Comparison of ENCODE assay signal across 14 cellular contexts in the genomic region with DNA sequence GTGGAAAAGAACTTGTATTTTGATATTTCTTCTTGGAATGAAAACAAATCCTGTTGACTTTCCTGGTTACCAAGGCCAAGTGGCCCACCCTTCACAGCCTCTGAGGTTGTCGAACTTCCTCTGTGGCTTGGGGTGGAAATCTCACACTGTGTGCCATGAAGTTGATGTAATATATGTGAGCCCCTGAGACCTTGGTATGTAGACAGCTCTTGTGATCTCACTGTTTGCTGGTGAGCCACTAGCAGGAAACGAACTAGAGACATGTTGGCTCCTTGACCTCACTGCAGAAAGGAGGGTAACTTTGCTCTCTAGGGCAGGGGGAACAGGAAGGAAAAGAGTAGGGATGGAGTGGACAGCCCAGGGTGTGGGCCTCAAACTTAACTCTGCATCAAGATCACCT.
DNase-seq lines count a peak whose midpoint lies in the region; ATAC-seq and TF ChIP-seq lines count a peak whose summit lies in the region.
"Had no signal": no experiment of that assay in that cellular context is flagged by ENCODE, and none has a peak within 500 bp of the region (broad histone marks: within the 10 kb centered on the region; RNA-seq: fewer than 3 reads in every experiment).

No MANE protein-coding gene starts in this region.

- H3K27ac Mint-ChIP-seq in CD14-positive monocyte = peak overlapping the region in 6 of 7 donors; percentile 25 to 89 (median 59)
- H3K27ac Mint-ChIP-seq: naive B cell had no signal

- H3K9me3 ChIP-seq in gastroesophageal sphincter (no peaks in the 10 kb centered on the region), psoas muscle (no peaks in the 10 kb centered on the region)
- H3K9me3 ChIP-seq: uterus had no signal

- H3K27ac ChIP-seq in gastroesophageal sphincter = peak overlapping the region in 3 of 4 donors; percentile 3 to 40 (median 24)
- H3K27ac ChIP-seq in psoas muscle = peak overlapping the region; percentile 31
- H3K27ac ChIP-seq: KMS-11, uterus had no signal

- no peak for TF ChIP-seq EP300 in gastroesophageal sphincter (IDR thresholded peaks at IDR 0.05)

- H3K36me3 Mint-ChIP-seq in CD14-positive monocyte = peaks cover 80 to 84% of the 10 kb centered on the region in 2 donors

- peaks cover 0 to 5% (median 4%) of the 10 kb centered on the region in 3 donors for H3K27me3 Mint-ChIP-seq in CD14-positive monocyte (ENCODE audit: low read depth in 3 of 3)
- H3K27me3 Mint-ChIP-seq: naive B cell had no signal

- H3K4me1 Mint-ChIP-seq in CD14-positive monocyte = peaks cover 42% of the 10 kb centered on the region

- H3K9me3 Mint-ChIP-seq in CD14-positive monocyte = no peaks in the 10 kb centered on the region
- H3K9me3 Mint-ChIP-seq: naive B cell had no signal

- TF ChIP-seq CTCF in CD14-positive monocyte (IDR thresholded peaks at IDR 0.05) (no peak), NB4 (IDR thresholded peaks at IDR 0.05; ENCODE audit: low read depth, low read length) (no peak), gastroesophageal sphincter (IDR thresholded peaks at IDR 0.05) (no peak), psoas muscle (IDR thresholded peaks at IDR 0.05) (no peak)

- no peak for TF ChIP-seq POLR2A in NB4 (IDR thresholded peaks at IDR 0.05; ENCODE audit: extremely low read depth, insufficient read length)
- no peak for TF ChIP-seq POLR2A in gastroesophageal sphincter (IDR thresholded peaks at IDR 0.05)

- H3K36me3 ChIP-seq in gastroesophageal sphincter (peaks cover 0 to 12% of the 10 kb centered on the region in 2 donors), psoas muscle (ENCODE audit: insufficient read depth in 1 of 2, low read depth in 1 of 2) (no peaks in the 10 kb centered on the region)
- H3K36me3 ChIP-seq: uterus had no signal

- no peak for DNase-seq in CD14-positive monocyte (ENCODE audit: low spot score)
- DNase-seq in NB4 (ENCODE audit: low read depth) = peak; percentile 22
- DNase-seq in psoas muscle = no peak
- DNase-seq in iPS-NIHi11 (ENCODE audit: low spot score) = no peak
- DNase-seq in SIG-M5 treated with dmso at 0.1 percent for 504 hours (lab: John Stamatoyannopoulos, UW; ENCODE audit: unreplicated experiment) = no peak
- DNase-seq in NOMO-1 treated with DMSO at 0.1 percent for 48 hours (lab: John Stamatoyannopoulos, UW; ENCODE audit: unreplicated experiment) = no peak
- DNase-seq in posterior vena cava (ENCODE audit: low spot score) = no peak
- DNase-seq: activated T-cell treated with anti-CD3 and anti-CD28 coated beads, Interleukin-2, amount 50 U/mL, for 48 hours; effector CD8-positive, alpha-beta T cell; naive B cell; NCI-H1930; uterus had no signal

- intact Hi-C loops in CD14-positive monocyte (cut with micrococcal nuclease) (loop anchor here in 1 of 2 donors (5.0 to 10.0 kb wide), 2 partner anchors 73 to 895 kb away; no protein-coding TSS in a partner anchor), psoas muscle (cut with DNase I) (loop anchor here (5.0 to 10.0 kb wide), 4 partner anchors 33 to 898 kb away; a partner anchor contains a TSS), posterior vena cava (cut with DNase I) (loop anchor here in 1 of 2 donors (10.0 kb wide), 2 partner anchors 475 to 1215 kb away; a partner anchor contains a TSS)

- WGBS in gastroesophageal sphincter (ENCODE audit: low coverage in 1 of 2), 2 donors = 36 to 50% methylated on average over 1 of the region's 2 CpGs
- WGBS in psoas muscle, 3 donors = 61 to 66% (median 64%) methylated on average over 2 of the region's 2 CpGs

- no peaks in the 10 kb centered on the region for H3K27me3 ChIP-seq in gastroesophageal sphincter
- H3K27me3 ChIP-seq in psoas muscle (ENCODE audit: insufficient read depth in 3 of 3, low read length in 2 of 3) = no peaks in the 10 kb centered on the region
- H3K27me3 ChIP-seq: uterus had no signal

- ATAC-seq in gastroesophageal sphincter (peak; percentile 76), psoas muscle (peak in 3 of 4 donors; percentile 19 to 63 (median 28))

- H3K4me3 Mint-ChIP-seq in CD14-positive monocyte = no peak overlapping the region
- H3K4me3 Mint-ChIP-seq: naive B cell had no signal

- peaks cover 0 to 24% (median 0%) of the 10 kb centered on the region in 3 donors for H3K4me1 ChIP-seq in gastroesophageal sphincter
- peaks cover 15% of the 10 kb centered on the region for H3K4me1 ChIP-seq in psoas muscle
- H3K4me1 ChIP-seq: uterus had no signal

- no peak overlapping the region for H3K4me3 ChIP-seq in NB4 (ENCODE audit: low read depth, low read length)
- no peak overlapping the region for H3K4me3 ChIP-seq in gastroesophageal sphincter
- no peak overlapping the region for H3K4me3 ChIP-seq in psoas muscle
- H3K4me3 ChIP-seq: uterus had no signal
